In genomic region chr20:57629976-57630525, GRCh38 we compare ENCODE assay signal across 17 cellular contexts. TPM values are rescaled to one million over a fixed set of nuclear protein-coding genes. Genes with fewer than 3 reads are reported as not detected.
DNase-seq lines count a peak whose midpoint lies in the region; ATAC-seq, FAIRE-seq and TF ChIP-seq lines count a peak whose summit lies in the region.
"Had no signal": no experiment of that assay in that cellular context is flagged by ENCODE, and none has a peak within 500 bp of the region (broad histone marks: within the 10 kb centered on the region; RNA-seq: fewer than 3 reads in every experiment).

No MANE protein-coding gene starts in this region.

- no peaks in the 10 kb centered on the region for H3K27me3 ChIP-seq in neural progenitor cell
- H3K27me3 ChIP-seq: SJCRH30 had no signal

- peaks cover 26% of the 10 kb centered on the region for H3K27me3 Mint-ChIP-seq in activated CD8-positive, alpha-beta T cell treated with anti-CD3 and anti-CD28 coated beads, Interleukin-2, amount 10 ng/mL, durations not matched to agents 7 days and 5 days (ENCODE audit: low read depth)
- H3K27me3 Mint-ChIP-seq in immature natural killer cell (ENCODE audit: low read depth in 3 of 3) = peaks cover 5 to 22% (median 16%) of the 10 kb centered on the region in 3 donors
- H3K27me3 Mint-ChIP-seq in neural progenitor cell (ENCODE audit: insufficient read depth, low read depth) = peaks cover 4% of the 10 kb centered on the region

- CTCF ChIA-PET in activated CD8-positive, alpha-beta T cell treated with anti-CD3 and anti-CD28 coated beads, Interleukin-2, amount 10 ng/mL, durations not matched to agents 7 days and 5 days (lab: Charles Lee) = interaction anchor here (2.6 to 4.3 kb wide), 2 partner anchors 11 to 23 kb away, joined by 16 to 50 read pairs; partner anchors contain the start of gene ZBP1

- ATAC-seq in activated CD4-positive, CD25-positive, alpha-beta regulatory T cell treated with anti-CD3 and anti-CD28 coated beads, Interleukin-2, amount 50 U/mL, for 24 hours = peak; percentile 60 to 77
- ATAC-seq in activated CD8-positive, alpha-beta T cell treated with anti-CD3 and anti-CD28 coated beads, Interleukin-2, amount 10 ng/mL, durations not matched to agents 7 days and 5 days = no peak
- peak; percentile 62 for ATAC-seq in stimulated activated effector memory CD8-positive, alpha-beta T cell treated with anti-CD3 and anti-CD28 coated beads, Interleukin-12 subunit alpha, Interleukin-12 subunit beta, amount 100 ng/mL, for 72 hours
- ATAC-seq: A549 had no signal

- POLR2A ChIA-PET in activated CD8-positive, alpha-beta T cell treated with anti-CD3 and anti-CD28 coated beads, Interleukin-2, amount 10 ng/mL, durations not matched to agents 7 days and 5 days (lab: Charles Lee) = interaction anchor here (3.0 kb wide), 1 partner anchor 10 kb away, joined by 52 read pairs; the partner anchor contains the start of gene ZBP1

- peaks cover 51% of the 10 kb centered on the region for H3K36me3 Mint-ChIP-seq in activated CD8-positive, alpha-beta T cell treated with anti-CD3 and anti-CD28 coated beads, Interleukin-2, amount 10 ng/mL, durations not matched to agents 7 days and 5 days (ENCODE audit: low read depth)
- peaks cover 6 to 11% (median 7%) of the 10 kb centered on the region in 3 donors for H3K36me3 Mint-ChIP-seq in immature natural killer cell
- H3K36me3 Mint-ChIP-seq in stimulated activated effector memory CD8-positive, alpha-beta T cell treated with anti-CD3 and anti-CD28 coated beads, Interleukin-12 subunit alpha, Interleukin-12 subunit beta, amount 100 ng/mL, for 72 hours = no peaks in the 10 kb centered on the region
- no peaks in the 10 kb centered on the region for H3K36me3 Mint-ChIP-seq in neural progenitor cell

- H3K4me2 ChIP-seq in neural progenitor cell = no peak overlapping the region
- H3K4me2 ChIP-seq: A549 had no signal

- peak overlapping the region; percentile 89 for H3K27ac Mint-ChIP-seq in activated CD8-positive, alpha-beta T cell treated with anti-CD3 and anti-CD28 coated beads, Interleukin-2, amount 10 ng/mL, durations not matched to agents 7 days and 5 days
- H3K27ac Mint-ChIP-seq in immature natural killer cell = peak overlapping the region; percentile 94 to 99 (median 96)
- H3K27ac Mint-ChIP-seq in stimulated activated effector memory CD8-positive, alpha-beta T cell treated with anti-CD3 and anti-CD28 coated beads, Interleukin-12 subunit alpha, Interleukin-12 subunit beta, amount 100 ng/mL, for 72 hours = peak overlapping the region; percentile 84
- H3K27ac Mint-ChIP-seq in neural progenitor cell = no peak overlapping the region

- no peak for TF ChIP-seq CTCF in neural progenitor cell (IDR thresholded peaks at IDR 0.05)

- peaks cover 71% of the 10 kb centered on the region for H3K4me1 Mint-ChIP-seq in activated CD8-positive, alpha-beta T cell treated with anti-CD3 and anti-CD28 coated beads, Interleukin-2, amount 10 ng/mL, durations not matched to agents 7 days and 5 days (ENCODE audit: low read depth)
- peaks cover 58 to 71% of the 10 kb centered on the region in 2 donors for H3K4me1 Mint-ChIP-seq in immature natural killer cell
- peaks cover 53% of the 10 kb centered on the region for H3K4me1 Mint-ChIP-seq in stimulated activated effector memory CD8-positive, alpha-beta T cell treated with anti-CD3 and anti-CD28 coated beads, Interleukin-12 subunit alpha, Interleukin-12 subunit beta, amount 100 ng/mL, for 72 hours
- H3K4me1 Mint-ChIP-seq in neural progenitor cell = peaks cover 7% of the 10 kb centered on the region

- no peaks in the 10 kb centered on the region for H3K9me3 ChIP-seq in neural progenitor cell (ENCODE audit: low read depth)
- H3K9me3 ChIP-seq: A549, SJCRH30 had no signal

- no peak overlapping the region for H3K27ac ChIP-seq in neural progenitor cell
- H3K27ac ChIP-seq: A549, SJCRH30 had no signal

- no peak for FAIRE-seq in H54 (lab: Jason Lieb, UNC)
- FAIRE-seq: A549, GM12891, H1 had no signal

- no peaks in the 10 kb centered on the region for H3K36me3 ChIP-seq in neural progenitor cell
- H3K36me3 ChIP-seq: SJCRH30 had no signal

- no peak overlapping the region for H2AFZ ChIP-seq in neural progenitor cell (replicated peaks)

- H3K4me1 ChIP-seq in neural progenitor cell = no peaks in the 10 kb centered on the region

- H3K4me3 Mint-ChIP-seq in activated CD8-positive, alpha-beta T cell treated with anti-CD3 and anti-CD28 coated beads, Interleukin-2, amount 10 ng/mL, durations not matched to agents 7 days and 5 days = peak overlapping the region; percentile 53
- H3K4me3 Mint-ChIP-seq in immature natural killer cell = peak overlapping the region; percentile 86 to 95 (median 89)
- peak overlapping the region; percentile 68 for H3K4me3 Mint-ChIP-seq in stimulated activated effector memory CD8-positive, alpha-beta T cell treated with anti-CD3 and anti-CD28 coated beads, Interleukin-12 subunit alpha, Interleukin-12 subunit beta, amount 100 ng/mL, for 72 hours
- H3K4me3 Mint-ChIP-seq in neural progenitor cell = no peak overlapping the region

- H3K4me3 ChIP-seq in neural progenitor cell = no peak overlapping the region
- H3K4me3 ChIP-seq: A549, SJCRH30 had no signal

- H3K9ac ChIP-seq in neural progenitor cell = no peak overlapping the region

- TF ChIP-seq POLR2A in H54 (IDR thresholded peaks at IDR 0.05; ENCODE audit: low read depth, low read length) = no peak

- DNase-seq in activated CD4-positive, CD25-positive, alpha-beta regulatory T cell treated with anti-CD3 and anti-CD28 coated beads, Interleukin-2, amount 50 U/mL, for 72 hours = no peak
- no peak for DNase-seq in activated CD8-positive, alpha-beta T cell treated with anti-CD3 and anti-CD28 coated beads, Interleukin-2, amount 10 ng/mL, durations not matched to agents 7 days and 5 days
- DNase-seq in immature natural killer cell (peak; percentile 35 to 44 (median 41)), cerebellar nuclear complex (lab: John Stamatoyannopoulos, UW) (no peak), neural progenitor cell (ENCODE audit: low spot score) (no peak), H54 (ENCODE audit: insufficient read length, low spot score) (no peak)
- peak in 1 of 2 donors; percentile 47 for DNase-seq in stimulated activated effector memory CD8-positive, alpha-beta T cell treated with anti-CD3 and anti-CD28 coated beads, Interleukin-12 subunit alpha, Interleukin-12 subunit beta, amount 100 ng/mL, for 72 hours (ENCODE audit: low spot score in 2 of 2)
- DNase-seq: DMS79, glutamatergic neuron, NCI-H1436 treated with DMSO at 0.1 percent for 48 hours, NCI-H82, SJCRH30 had no signal

- H3F3A ChIP-seq in neural progenitor cell (ENCODE audit: low read depth) = no peaks in the 10 kb centered on the region

- H3K79me2 ChIP-seq in neural progenitor cell (ENCODE audit: low read depth) = no peaks in the 10 kb centered on the region

- peaks cover 26% of the 10 kb centered on the region for H3K9me3 Mint-ChIP-seq in activated CD8-positive, alpha-beta T cell treated with anti-CD3 and anti-CD28 coated beads, Interleukin-2, amount 10 ng/mL, durations not matched to agents 7 days and 5 days (ENCODE audit: insufficient read depth)
- peaks cover 0 to 8% (median 2%) of the 10 kb centered on the region in 6 donors for H3K9me3 Mint-ChIP-seq in immature natural killer cell
- peaks cover 3% of the 10 kb centered on the region for H3K9me3 Mint-ChIP-seq in stimulated activated effector memory CD8-positive, alpha-beta T cell treated with anti-CD3 and anti-CD28 coated beads, Interleukin-12 subunit alpha, Interleukin-12 subunit beta, amount 100 ng/mL, for 72 hours
- H3K9me3 Mint-ChIP-seq in neural progenitor cell = peaks cover 14% of the 10 kb centered on the region

- no peaks in the 10 kb centered on the region for H4K20me1 ChIP-seq in neural progenitor cell (ENCODE audit: low read depth)

RNA-seq across cellular contexts. Expression of gene ZBP1, which starts 9.8 kb away (rescaled TPM):
- 10 to 100 TPM; 10.2 to 11.7 TPM for total RNA-seq in activated CD8-positive, alpha-beta T cell treated with anti-CD3 and anti-CD28 coated beads, Interleukin-2, amount 10 ng/mL, durations not matched to agents 7 days and 5 days
- polyA plus RNA-seq in immature natural killer cell = 10 to 100 TPM; 29.0 to 43.5 (median 32.2) TPM
- total RNA-seq in neural progenitor cell (ENCODE audit: low replicate concordance) = not detected in 2 replicates
- total RNA-seq: H1, urinary bladder had no signal
- polyA plus RNA-seq: H1 had no signal

Comparison
In these comparisons a context has a peak if more than half of its experiments do, and no peak if none do; other contexts are left out.
1. DNase-seq: peak in immature natural killer cell (3 of 3); none in activated CD4-positive, CD25-positive, alpha-beta regulatory T cell treated with anti-CD3 and anti-CD28 coated beads, Interleukin-2, amount 50 U/mL, for 72 hours (single experiment), activated CD8-positive, alpha-beta T cell treated with anti-CD3 and anti-CD28 coated beads, Interleukin-2, amount 10 ng/mL, durations not matched to agents 7 days and 5 days (single experiment), cerebellar nuclear complex (0 of 2), neural progenitor cell (single experiment) and H54 (single experiment).
2. RNA of gene ZBP1, which starts 9.8 kb away (total RNA-seq): 10.2 to 11.7 TPM in activated CD8-positive, alpha-beta T cell treated with anti-CD3 and anti-CD28 coated beads, Interleukin-2, amount 10 ng/mL, durations not matched to agents 7 days and 5 days; not detected in neural progenitor cell; every median in the first group is over 10 times any median in the second.